Comparison of ENCODE assay signal across 8 cellular contexts in the genomic region with DNA sequence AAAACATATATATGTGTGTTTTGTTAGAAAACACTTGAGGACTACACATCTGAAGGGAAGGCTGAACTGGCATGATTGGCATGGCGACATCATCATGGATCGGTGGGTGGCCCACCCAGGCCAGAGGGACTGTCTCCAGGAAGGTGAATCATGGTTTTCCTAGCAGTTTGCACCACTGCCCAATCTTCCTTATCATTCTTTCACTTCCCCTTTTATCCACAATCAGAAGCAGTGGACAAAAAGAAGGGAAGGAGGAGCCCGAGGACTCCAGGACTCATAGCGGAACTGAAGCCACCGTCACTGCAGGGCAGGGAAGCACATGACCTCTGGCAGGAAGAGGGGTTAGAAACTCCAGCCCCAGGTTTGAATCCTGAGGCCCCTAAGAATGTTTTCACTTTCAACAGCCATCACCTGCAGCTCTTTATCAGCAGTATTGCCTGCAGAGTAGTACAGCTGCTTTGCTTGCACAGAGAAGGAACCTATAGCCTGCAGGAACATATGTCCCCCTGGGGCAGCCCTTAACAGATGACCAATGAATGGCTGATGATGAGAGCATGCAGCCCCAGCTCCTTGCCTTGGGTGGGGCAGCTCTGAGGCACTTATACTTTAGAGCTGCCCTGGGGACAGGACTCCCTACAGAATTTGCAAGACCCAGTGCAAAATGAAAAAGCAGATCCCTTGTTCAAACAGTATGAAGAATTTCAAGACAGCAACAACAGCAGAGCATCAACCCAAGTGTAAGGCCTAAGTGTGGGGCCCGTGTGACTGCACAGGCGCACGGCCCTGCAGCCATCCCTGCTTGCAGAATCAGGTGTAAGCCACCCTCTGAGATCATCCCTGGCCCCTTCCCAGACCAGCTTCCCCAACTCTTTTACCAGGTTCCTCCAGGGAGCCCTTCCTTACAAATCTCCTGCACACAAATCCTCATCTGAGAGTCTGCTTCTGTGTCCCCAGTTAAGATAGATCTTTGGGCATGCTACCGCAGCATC.
DNase-seq lines count a peak whose midpoint lies in the region; ATAC-seq, FAIRE-seq and TF ChIP-seq lines count a peak whose summit lies in the region.

No MANE protein-coding gene starts in this region.

- H3K36me3 Mint-ChIP-seq in brain, result no peaks in the 10 kb centered on the region

- H3K27ac ChIP-seq in right atrium auricular region, result no peak overlapping the region

- no peaks in the 10 kb centered on the region for H3K9me3 ChIP-seq in right atrium auricular region

- H3K4me1 Mint-ChIP-seq in brain, result peaks cover 33% of the 10 kb centered on the region

- H3K27me3 ChIP-seq in right atrium auricular region, result no peaks in the 10 kb centered on the region

- peaks cover 0 to 9% of the 10 kb centered on the region in 2 donors for H3K4me1 ChIP-seq in right atrium auricular region

- intact Hi-C loops in Right ventricle myocardium inferior (cut with DNase I), result no loop called here

- no peak overlapping the region for H3K4me3 Mint-ChIP-seq in brain

- peaks cover under 1% of the 10 kb centered on the region for H3K27me3 Mint-ChIP-seq in brain

- no peak overlapping the region for H3K4me3 ChIP-seq in right atrium auricular region

- peak; percentile 47 for ATAC-seq in Right ventricle myocardium inferior

- H3K27ac Mint-ChIP-seq in brain, result peak overlapping the region in 3 of 5 experiments; percentile 49 to 68 (median 64)

- no peaks in the 10 kb centered on the region for H3K9me3 Mint-ChIP-seq in brain

- TF ChIP-seq CTCF in right atrium auricular region (IDR thresholded peaks at IDR 0.05) (no peak), brain (conservative IDR thresholded peaks at IDR 0.05) (no peak)

- no peak for DNase-seq in Right ventricle myocardium inferior (ENCODE audit: missing footprints)
- no peak for DNase-seq in right atrium auricular region (ENCODE audit: low spot score)
- DNase-seq in Kasumi-1 (lab: John Stamatoyannopoulos, UW), result peak; percentile 41 to 49
- peak; percentile 76 for DNase-seq in pons (ENCODE audit: low spot score)
- DNase-seq in stimulated activated naive CD4-positive, alpha-beta T cell (lab: John Stamatoyannopoulos, UW), result no peak
- no peak for DNase-seq in frontal cortex (ENCODE audit: low spot score in 2 of 2)
- DNase-seq in activated gamma-delta T cell treated with Interleukin-2 at 50 U/mL for 16 hours, result no peak

- FAIRE-seq in frontal cortex (lab: Jason Lieb, UNC), result no peak

- H3K36me3 ChIP-seq in right atrium auricular region, result no peaks in the 10 kb centered on the region

Comparison
In these comparisons a context has a peak if more than half of its experiments do, and no peak if none do; other contexts are left out.
1. DNase-seq: peak in Kasumi-1 (2 of 2) and pons (single experiment); none in Right ventricle myocardium inferior (single experiment), right atrium auricular region (single experiment), stimulated activated naive CD4-positive, alpha-beta T cell (0 of 6), frontal cortex (0 of 2) and activated gamma-delta T cell treated with Interleukin-2 at 50 U/mL for 16 hours (single experiment).